Comparison of ENCODE assay signal across 7 cellular contexts in genomic region chr20:63895886-63896135, GRCh38. TPM values are rescaled to one million over a fixed set of nuclear protein-coding genes. Genes with fewer than 3 reads are reported as not detected.
DNase-seq lines count a peak whose midpoint lies in the region; TF ChIP-seq lines count a peak whose summit lies in the region.

No MANE protein-coding gene starts in this region.

- WGBS in endodermal cell (ENCODE audit: insufficient coverage in 1 of 2, insufficient read length in 1 of 2), 2 experiments, result 21 to 29% methylated on average over 4 to 6 of the region's 6 CpGs

- peaks cover 67% of the 10 kb centered on the region for H4K20me1 ChIP-seq in neural progenitor cell (ENCODE audit: low read depth)

- no peak overlapping the region for H3K27ac ChIP-seq in endodermal cell (ENCODE audit: low read depth, low read length)
- H3K27ac ChIP-seq in neural progenitor cell, result no peak overlapping the region

- no peak for DNase-seq in NT2/D1 (ENCODE audit: low read depth, low spot score)
- DNase-seq in endodermal cell, result no peak
- peak; percentile 33 for DNase-seq in neural progenitor cell (ENCODE audit: low spot score)
- DNase-seq in G401 (ENCODE audit: low spot score), result no peak
- no peak for DNase-seq in NK-92 treated with Interleukin-12 subunit alpha and Interleukin-12 subunit beta, amount 100 ng/mL, for 24 hours (lab: John Stamatoyannopoulos, UW)
- no peak for DNase-seq in HEK293T (ENCODE audit: extremely low spot score)

- H3K9me3 Mint-ChIP-seq in endodermal cell, result no peaks in the 10 kb centered on the region
- no peaks in the 10 kb centered on the region for H3K9me3 Mint-ChIP-seq in neural progenitor cell

- H3K27me3 ChIP-seq in NT2/D1 (ENCODE audit: insufficient read depth, insufficient read length), result no peaks in the 10 kb centered on the region
- peaks cover 30% of the 10 kb centered on the region for H3K27me3 ChIP-seq in endodermal cell (ENCODE audit: control insufficient read depth, insufficient read depth, low read length, poor library complexity, severe bottlenecking)
- no peaks in the 10 kb centered on the region for H3K27me3 ChIP-seq in neural progenitor cell

- H3K36me3 Mint-ChIP-seq in endodermal cell (ENCODE audit: low read depth), result peaks cover 27% of the 10 kb centered on the region
- peaks cover 8% of the 10 kb centered on the region for H3K36me3 Mint-ChIP-seq in neural progenitor cell

- H3K9ac ChIP-seq in NT2/D1 (ENCODE audit: insufficient read length, low read depth), result peak overlapping the region; percentile 61
- peak overlapping the region; percentile 86 for H3K9ac ChIP-seq in endodermal cell (ENCODE audit: extremely low read depth, low read length, poor library complexity, severe bottlenecking)
- peak overlapping the region; percentile 77 for H3K9ac ChIP-seq in neural progenitor cell

- H3K36me3 ChIP-seq in NT2/D1 (ENCODE audit: insufficient read depth, insufficient read length, low read length) (peaks cover 36% of the 10 kb centered on the region), endodermal cell (ENCODE audit: control insufficient read depth, insufficient read depth, low read length) (peaks cover 11% of the 10 kb centered on the region), neural progenitor cell (no peaks in the 10 kb centered on the region)

- H3K4me3 ChIP-seq in GM12875 (ENCODE audit: low read depth, low read length) (peak overlapping the region; percentile 31), NT2/D1 (ENCODE audit: insufficient read length, low read depth) (peak overlapping the region; percentile 38), endodermal cell (ENCODE audit: low read length) (peak overlapping the region; percentile 93), neural progenitor cell (peak overlapping the region; percentile 94)

- CTCF ChIA-PET in HEK293T (lab: Yijun Ruan, JAX), result interaction anchor here (1.1 to 1.3 kb wide), 2 partner anchors 78 to 85 kb away, joined by 3 read pairs; no protein-coding TSS in a partner anchor

- peaks cover 33% of the 10 kb centered on the region for H3K4me1 Mint-ChIP-seq in endodermal cell
- peaks cover 30% of the 10 kb centered on the region for H3K4me1 Mint-ChIP-seq in neural progenitor cell

- H3K9me3 ChIP-seq in NT2/D1 (ENCODE audit: insufficient read depth, low read length), result no peaks in the 10 kb centered on the region
- no peaks in the 10 kb centered on the region for H3K9me3 ChIP-seq in endodermal cell (ENCODE audit: control insufficient read depth, low read length)
- H3K9me3 ChIP-seq in neural progenitor cell (ENCODE audit: low read depth), result no peaks in the 10 kb centered on the region

- H3K27ac Mint-ChIP-seq in endodermal cell, result peak overlapping the region; percentile 71
- peak overlapping the region; percentile 96 for H3K27ac Mint-ChIP-seq in neural progenitor cell

- H3K4me1 ChIP-seq in NT2/D1 (ENCODE audit: insufficient read depth, insufficient read length) (peaks cover 6% of the 10 kb centered on the region), endodermal cell (ENCODE audit: control insufficient read depth, insufficient read depth, low read length) (peaks cover 7% of the 10 kb centered on the region), neural progenitor cell (peaks cover 9% of the 10 kb centered on the region)

- peak overlapping the region; percentile 67 for H3K4me3 Mint-ChIP-seq in endodermal cell
- peak overlapping the region; percentile 94 for H3K4me3 Mint-ChIP-seq in neural progenitor cell

- peaks cover 37% of the 10 kb centered on the region for H3F3A ChIP-seq in neural progenitor cell (ENCODE audit: low read depth)

- H3K79me2 ChIP-seq in neural progenitor cell (ENCODE audit: low read depth), result peaks cover 55% of the 10 kb centered on the region

- POLR2A ChIA-PET in HEK293T (lab: Yijun Ruan, JAX), result interaction anchor here (1.0 to 1.6 kb wide), 3 partner anchors 11 to 31 kb away, joined by 3 to 7 read pairs (median 3); partner anchors contain the start of gene TPD52L2

- H3K27me3 Mint-ChIP-seq in endodermal cell (ENCODE audit: insufficient read depth) (peaks cover 37% of the 10 kb centered on the region), neural progenitor cell (ENCODE audit: insufficient read depth, low read depth) (peaks cover 6% of the 10 kb centered on the region)

- H3K4me2 ChIP-seq in neural progenitor cell, result peak overlapping the region; percentile 97

- TF ChIP-seq CTCF in GM12875 (IDR thresholded peaks at IDR 0.05; ENCODE audit: borderline replicate concordance, insufficient read depth, low read depth, low read length), result no peak
- TF ChIP-seq CTCF in endodermal cell (conservative IDR thresholded peaks at IDR 0.05), result no peak
- TF ChIP-seq CTCF in neural progenitor cell (IDR thresholded peaks at IDR 0.05), result no peak

- in situ Hi-C loops in G401 (cut with HindIII; ENCODE audit: low sequenced_read_pairs), result no loop called here

- no peak overlapping the region for H2AFZ ChIP-seq in neural progenitor cell (replicated peaks)

TF ChIP-seq in HEK293T, 16 proteins besides CTCF, POLR2A, EP300 and RAD21:
- TF ChIP-seq FOXA1 (IDR thresholded peaks at IDR 0.05) (no peak), CTBP1 (IDR thresholded peaks at IDR 0.05; ENCODE audit: borderline replicate concordance) (no peak), NFRKB (IDR thresholded peaks at IDR 0.05) (no peak), BHLHE40 (IDR thresholded peaks at IDR 0.05; ENCODE audit: borderline replicate concordance) (no peak), SP1 (IDR thresholded peaks at IDR 0.05) (no peak), FOXM1 (IDR thresholded peaks at IDR 0.05; ENCODE audit: borderline replicate concordance) (no peak), TARDBP (IDR thresholded peaks at IDR 0.05) (no peak), LEF1 (IDR thresholded peaks at IDR 0.05; ENCODE audit: borderline replicate concordance) (no peak), ELF4 (IDR thresholded peaks at IDR 0.05) (no peak), SUZ12 (IDR thresholded peaks at IDR 0.05) (no peak), HDGF (IDR thresholded peaks at IDR 0.05; ENCODE audit: borderline replicate concordance) (no peak), FOXK2 (IDR thresholded peaks at IDR 0.05) (no peak), ARNT (IDR thresholded peaks at IDR 0.05) (no peak), L3MBTL2 (conservative IDR thresholded peaks at IDR 0.05) (no peak), ZNF384 (IDR thresholded peaks at IDR 0.05) (no peak)
- TF ChIP-seq, protein P1, sequence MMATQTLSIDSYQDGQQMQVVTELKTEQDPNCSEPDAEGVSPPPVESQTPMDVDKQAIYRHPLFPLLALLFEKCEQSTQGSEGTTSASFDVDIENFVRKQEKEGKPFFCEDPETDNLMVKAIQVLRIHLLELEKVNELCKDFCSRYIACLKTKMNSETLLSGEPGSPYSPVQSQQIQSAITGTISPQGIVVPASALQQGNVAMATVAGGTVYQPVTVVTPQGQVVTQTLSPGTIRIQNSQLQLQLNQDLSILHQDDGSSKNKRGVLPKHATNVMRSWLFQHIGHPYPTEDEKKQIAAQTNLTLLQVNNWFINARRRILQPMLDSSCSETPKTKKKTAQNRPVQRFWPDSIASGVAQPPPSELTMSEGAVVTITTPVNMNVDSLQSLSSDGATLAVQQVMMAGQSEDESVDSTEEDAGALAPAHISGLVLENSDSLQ (IDR thresholded peaks at IDR 0.05), result no peak

RNA-seq across cellular contexts. Expression of gene DNAJC5, which starts 0.9 kb away (rescaled TPM):
- total RNA-seq in endodermal cell, result 10 to 100 TPM; 25.8 to 26.8 TPM
- 26.0 TPM for polyA plus RNA-seq in endodermal cell (2013, experiment 1 of 2)
- polyA plus RNA-seq in endodermal cell (2013, experiment 2 of 2), result 25.3 TPM
- total RNA-seq in neural progenitor cell (ENCODE audit: low replicate concordance), result 17.2 and 37.9 TPM in 2 replicates
- 38.6 and 43.6 TPM in 2 replicates for total RNA-seq in G401 (2014; rRNA removed; shearing (Covaris generic))

RNA-seq across cellular contexts. Expression of gene TPD52L2, which starts 30.7 kb away (rescaled TPM):
- total RNA-seq in endodermal cell (10 to 100 TPM; 68.3 to 85.2 TPM), neural progenitor cell (ENCODE audit: low replicate concordance) (66.6 and 80.1 TPM in 2 replicates)
- 68.0 TPM for polyA plus RNA-seq in endodermal cell (2013, experiment 1 of 2)
- polyA plus RNA-seq in endodermal cell (2013, experiment 2 of 2), result 64.1 TPM
- total RNA-seq in G401 (2014; rRNA removed; shearing (Covaris generic)), result 129 and 141 TPM in 2 replicates

RNA-seq across cellular contexts. Expression of gene ABHD16B, which starts 34.5 kb away (rescaled TPM):
- total RNA-seq in endodermal cell (not detected), neural progenitor cell (ENCODE audit: low replicate concordance) (not detected in 2 replicates)
- polyA plus RNA-seq in endodermal cell (2013, experiment 1 of 2), result not detected
- not detected for polyA plus RNA-seq in endodermal cell (2013, experiment 2 of 2)
- total RNA-seq in G401 (2014; rRNA removed; shearing (Covaris generic)), result 0.74 TPM in 1 of 2 replicates, not detected in the other

Comparison
In these comparisons a context has a peak if more than half of its experiments do, and no peak if none do; other contexts are left out.
1. H3K4me3 ChIP-seq: peak in every context shown above with its lines; median percentile 94 in neural progenitor cell; 93 in endodermal cell; 38 in NT2/D1; 31 in GM12875.